In genomic region chr14:90060965-90061848, GRCh38 we compare ENCODE assay signal across 8 cellular contexts. TPM values are rescaled to one million over a fixed set of nuclear protein-coding genes. Genes with fewer than 3 reads are reported as not detected.
A peak's percentile ranks its signal among the peaks of the same experiment; 100 is the strongest.
DNase-seq lines count a peak whose midpoint lies in the region; ATAC-seq lines count a peak whose summit lies in the region.

No MANE protein-coding gene starts in this region.

- peaks cover 2% of the 10 kb centered on the region for H3K36me3 Mint-ChIP-seq in T-helper 1 cell treated with Interleukin-12 subunit alpha and Interleukin-12 subunit beta and Interleukin-4 antibody, amounts not matched to agents 30 μg/mL and 1 μg/mL, for 36 hours (ENCODE audit: low read depth)
- H3K36me3 Mint-ChIP-seq in activated naive CD8-positive, alpha-beta T cell treated with anti-CD3 and anti-CD28 coated beads for 36 hours = no peaks in the 10 kb centered on the region
- H3K36me3 Mint-ChIP-seq in stimulated activated naive CD8-positive, alpha-beta T cell treated with anti-CD3 and anti-CD28 coated beads, Interleukin-15, Interleukin-2, amounts not matched to agents 100 ng/mL and 50 ng/mL, for 24 hours (ENCODE audit: low read depth) = no peaks in the 10 kb centered on the region

- DNase-seq in T-helper 1 cell (no peak), iPS-NIHi11 (ENCODE audit: low spot score) (peak; percentile 55), sciatic nerve (ENCODE audit: low spot score) (no peak), Ammon's horn (ENCODE audit: low spot score) (no peak)
- DNase-seq in activated naive CD8-positive, alpha-beta T cell treated with anti-CD3 and anti-CD28 coated beads for 36 hours = peak; percentile 9

- peaks cover 74% of the 10 kb centered on the region for H3K27me3 Mint-ChIP-seq in T-helper 1 cell treated with Interleukin-12 subunit alpha and Interleukin-12 subunit beta and Interleukin-4 antibody, amounts not matched to agents 30 μg/mL and 1 μg/mL, for 36 hours (ENCODE audit: low read depth)
- H3K27me3 Mint-ChIP-seq in activated naive CD8-positive, alpha-beta T cell treated with anti-CD3 and anti-CD28 coated beads for 36 hours = peaks cover 79% of the 10 kb centered on the region
- peaks cover 70% of the 10 kb centered on the region for H3K27me3 Mint-ChIP-seq in stimulated activated naive CD8-positive, alpha-beta T cell treated with anti-CD3 and anti-CD28 coated beads, Interleukin-15, Interleukin-2, amounts not matched to agents 100 ng/mL and 50 ng/mL, for 24 hours

- H3K27ac Mint-ChIP-seq in T-helper 1 cell treated with Interleukin-12 subunit alpha and Interleukin-12 subunit beta and Interleukin-4 antibody, amounts not matched to agents 30 μg/mL and 1 μg/mL, for 36 hours = no peak overlapping the region
- no peak overlapping the region for H3K27ac Mint-ChIP-seq in activated naive CD8-positive, alpha-beta T cell treated with anti-CD3 and anti-CD28 coated beads for 36 hours
- H3K27ac Mint-ChIP-seq in stimulated activated naive CD8-positive, alpha-beta T cell treated with anti-CD3 and anti-CD28 coated beads, Interleukin-15, Interleukin-2, amounts not matched to agents 100 ng/mL and 50 ng/mL, for 24 hours = no peak overlapping the region

- ATAC-seq in HG03439 (IDR thresholded peaks at IDR 0.05; ENCODE audit: unreplicated experiment) (peak; percentile 24), sciatic nerve (no peak)

- peaks cover 16% of the 10 kb centered on the region for H3K4me1 Mint-ChIP-seq in T-helper 1 cell treated with Interleukin-12 subunit alpha and Interleukin-12 subunit beta and Interleukin-4 antibody, amounts not matched to agents 30 μg/mL and 1 μg/mL, for 36 hours (ENCODE audit: low read depth)
- H3K4me1 Mint-ChIP-seq in activated naive CD8-positive, alpha-beta T cell treated with anti-CD3 and anti-CD28 coated beads for 36 hours = peaks cover 18% of the 10 kb centered on the region
- peaks cover 16% of the 10 kb centered on the region for H3K4me1 Mint-ChIP-seq in stimulated activated naive CD8-positive, alpha-beta T cell treated with anti-CD3 and anti-CD28 coated beads, Interleukin-15, Interleukin-2, amounts not matched to agents 100 ng/mL and 50 ng/mL, for 24 hours (ENCODE audit: low read depth)

- peak overlapping the region; percentile 80 for H3K4me3 Mint-ChIP-seq in T-helper 1 cell treated with Interleukin-12 subunit alpha and Interleukin-12 subunit beta and Interleukin-4 antibody, amounts not matched to agents 30 μg/mL and 1 μg/mL, for 36 hours
- peak overlapping the region; percentile 75 for H3K4me3 Mint-ChIP-seq in activated naive CD8-positive, alpha-beta T cell treated with anti-CD3 and anti-CD28 coated beads for 36 hours
- H3K4me3 Mint-ChIP-seq in stimulated activated naive CD8-positive, alpha-beta T cell treated with anti-CD3 and anti-CD28 coated beads, Interleukin-15, Interleukin-2, amounts not matched to agents 100 ng/mL and 50 ng/mL, for 24 hours = peak overlapping the region; percentile 57

- H3K9me3 Mint-ChIP-seq in T-helper 1 cell treated with Interleukin-12 subunit alpha and Interleukin-12 subunit beta and Interleukin-4 antibody, amounts not matched to agents 30 μg/mL and 1 μg/mL, for 36 hours = no peaks in the 10 kb centered on the region
- no peaks in the 10 kb centered on the region for H3K9me3 Mint-ChIP-seq in activated naive CD8-positive, alpha-beta T cell treated with anti-CD3 and anti-CD28 coated beads for 36 hours
- H3K9me3 Mint-ChIP-seq in stimulated activated naive CD8-positive, alpha-beta T cell treated with anti-CD3 and anti-CD28 coated beads, Interleukin-15, Interleukin-2, amounts not matched to agents 100 ng/mL and 50 ng/mL, for 24 hours = no peaks in the 10 kb centered on the region

- intact Hi-C loops in sciatic nerve (cut with DNase I) = no loop called here

RNA-seq across cellular contexts. Expression of gene KCNK13, which starts 0.6 kb away (rescaled TPM):
- not detected for total RNA-seq in activated naive CD8-positive, alpha-beta T cell treated with anti-CD3 and anti-CD28 coated beads for 36 hours
- total RNA-seq in sciatic nerve = 0.53 TPM

Comparison
In these comparisons a context has a peak if more than half of its experiments do, and no peak if none do; other contexts are left out.
1. DNase-seq: peak in activated naive CD8-positive, alpha-beta T cell treated with anti-CD3 and anti-CD28 coated beads for 36 hours (single experiment) and iPS-NIHi11 (single experiment); none in T-helper 1 cell (0 of 5), sciatic nerve (single experiment) and Ammon's horn (single experiment).
2. Peak in every context shown above with its lines, with median percentiles within 50 percentile points of each other: H3K4me3 Mint-ChIP-seq.